9 cellular contexts compared by ENCODE assay signal in genomic region chr3:117898722-117899121, GRCh38.
DNase-seq lines count a peak whose midpoint lies in the region; ATAC-seq and TF ChIP-seq lines count a peak whose summit lies in the region.
"Had no signal": no experiment of that assay in that cellular context is flagged by ENCODE, and none has a peak within 500 bp of the region (broad histone marks: within the 10 kb centered on the region; RNA-seq: fewer than 3 reads in every experiment).

No MANE protein-coding gene starts in this region.

- no peaks in the 10 kb centered on the region for H3F3A ChIP-seq in GM23338 (replicated peaks; ENCODE audit: low read depth)

- no peak overlapping the region for H3K27ac ChIP-seq in DND-41 (ENCODE audit: low read length)
- no peak overlapping the region for H3K27ac ChIP-seq in GM23338 (ENCODE audit: low read depth)

- H3K27me3 Mint-ChIP-seq in GM23338 (ENCODE audit: insufficient read depth, low read depth, poor library complexity) (no peaks in the 10 kb centered on the region), glutamatergic neuron (ENCODE audit: unreplicated experiment) (no peaks in the 10 kb centered on the region)
- H3K27me3 Mint-ChIP-seq in activated naive CD4-positive, alpha-beta T cell treated with anti-CD3 and anti-CD28 coated beads for 36 hours (ENCODE audit: low read depth), result no peaks in the 10 kb centered on the region

- no peaks in the 10 kb centered on the region for H3K4me1 ChIP-seq in DND-41 (ENCODE audit: insufficient read depth, low read length)
- H3K4me1 ChIP-seq in GM23338 (ENCODE audit: insufficient read depth), result no peaks in the 10 kb centered on the region

- H2AFZ ChIP-seq in DND-41 (ENCODE audit: low read depth, low read length) (no peak overlapping the region), GM23338 (no peak overlapping the region)

- no peak overlapping the region for H3K9ac ChIP-seq in DND-41 (ENCODE audit: low read depth, low read length)

- no peaks in the 10 kb centered on the region; the same call in 2 of the 3 replicates for H3K4me1 Mint-ChIP-seq in GM23338
- H3K4me1 Mint-ChIP-seq in glutamatergic neuron (ENCODE audit: low read depth, unreplicated experiment), result peaks cover 18% of the 10 kb centered on the region
- no peaks in the 10 kb centered on the region for H3K4me1 Mint-ChIP-seq in activated naive CD4-positive, alpha-beta T cell treated with anti-CD3 and anti-CD28 coated beads for 36 hours (ENCODE audit: low read depth)

- H3K9me2 ChIP-seq in GM23338 (ENCODE audit: insufficient read depth), result no peaks in the 10 kb centered on the region

- H3K4me3 ChIP-seq in DND-41 (ENCODE audit: low read depth in 1 of 2, low read length in 2 of 2) (no peak overlapping the region), GM23338 (no peak overlapping the region)

- H4K20me1 ChIP-seq in DND-41 (ENCODE audit: insufficient read depth, low read length) (no peaks in the 10 kb centered on the region), GM23338 (replicated peaks; ENCODE audit: insufficient read depth) (no peaks in the 10 kb centered on the region)

- H3K9me3 Mint-ChIP-seq in GM23338 (peaks cover 7% of the 10 kb centered on the region; the same call in 1 of the 3 replicates), glutamatergic neuron (ENCODE audit: unreplicated experiment) (peaks cover 8% of the 10 kb centered on the region)
- H3K9me3 Mint-ChIP-seq in activated naive CD4-positive, alpha-beta T cell treated with anti-CD3 and anti-CD28 coated beads for 36 hours, result peaks cover 8% of the 10 kb centered on the region

- H3K4me3 Mint-ChIP-seq in GM23338, result no peak overlapping the region
- H3K4me3 Mint-ChIP-seq in glutamatergic neuron (ENCODE audit: unreplicated experiment), result peak overlapping the region; percentile 1
- H3K4me3 Mint-ChIP-seq in activated naive CD4-positive, alpha-beta T cell treated with anti-CD3 and anti-CD28 coated beads for 36 hours, result no peak overlapping the region

- H3K4me2 ChIP-seq in DND-41 (ENCODE audit: insufficient read depth, low read length) (no peak overlapping the region), GM23338 (no peak overlapping the region)

- H3K79me2 ChIP-seq in DND-41 (ENCODE audit: insufficient read depth, low read length), result no peaks in the 10 kb centered on the region
- no peaks in the 10 kb centered on the region for H3K79me2 ChIP-seq in GM23338 (replicated peaks; ENCODE audit: insufficient read depth)

- TF ChIP-seq CTCF in DND-41 (IDR thresholded peaks at IDR 0.05; ENCODE audit: borderline replicate concordance, extremely low read depth, low read length, poor library complexity, severe bottlenecking), result peak; percentile 39
- peak; percentile 58 to 69 for TF ChIP-seq CTCF in GM23338 (conservative IDR thresholded peaks at IDR 0.05; ENCODE audit: low read depth in 2 of 2)
- TF ChIP-seq CTCF in glutamatergic neuron (IDR thresholded peaks at IDR 0.05; ENCODE audit: partially characterized antibody, unreplicated experiment), result peak; percentile 90

- CTCF ChIA-PET in activated naive CD4-positive, alpha-beta T cell treated with anti-CD3 and anti-CD28 coated beads for 36 hours (lab: Charles Lee), result interaction anchor here (0.6 kb wide), 1 partner anchor 12 kb away, joined by 4 read pairs; no protein-coding TSS in a partner anchor

- peaks cover 2% of the 10 kb centered on the region for H3K9me3 ChIP-seq in DND-41 (ENCODE audit: insufficient read depth, low read length, severe bottlenecking)

- no peaks in the 10 kb centered on the region for H3K27me3 ChIP-seq in DND-41 (ENCODE audit: insufficient read depth, low read length, poor library complexity)
- no peaks in the 10 kb centered on the region for H3K27me3 ChIP-seq in GM23338 (ENCODE audit: insufficient read depth)

- H3K27ac Mint-ChIP-seq in GM23338 (no peak overlapping the region), glutamatergic neuron (ENCODE audit: unreplicated experiment) (peak overlapping the region; percentile 88)
- no peak overlapping the region for H3K27ac Mint-ChIP-seq in activated naive CD4-positive, alpha-beta T cell treated with anti-CD3 and anti-CD28 coated beads for 36 hours

- intact Hi-C loops in activated naive CD4-positive, alpha-beta T cell treated with anti-CD3 and anti-CD28 coated beads for 36 hours (cut with micrococcal nuclease), result no loop called here

- H3K36me3 ChIP-seq in DND-41 (ENCODE audit: insufficient read depth, low read length) (no peaks in the 10 kb centered on the region), GM23338 (ENCODE audit: insufficient read depth) (no peaks in the 10 kb centered on the region)

- ATAC-seq in DND-41 (ENCODE audit: insufficient read depth, low read depth), result no peak
- ATAC-seq in GM23338, result peak; percentile 80
- no peak for ATAC-seq in HG02588 (IDR thresholded peaks at IDR 0.05; ENCODE audit: unreplicated experiment)

- peaks cover 4% of the 10 kb centered on the region; the same call in 2 of the 3 replicates for H3K36me3 Mint-ChIP-seq in GM23338 (ENCODE audit: low read depth)
- H3K36me3 Mint-ChIP-seq in glutamatergic neuron (ENCODE audit: unreplicated experiment), result peaks cover 17% of the 10 kb centered on the region
- H3K36me3 Mint-ChIP-seq in activated naive CD4-positive, alpha-beta T cell treated with anti-CD3 and anti-CD28 coated beads for 36 hours (ENCODE audit: low read depth), result no peaks in the 10 kb centered on the region

- DNase-seq in DND-41 (no peak), GM23338 (ENCODE audit: low spot score) (peak; percentile 81), NCI-H748 treated with DMSO at 0.1 percent for 48 hours (lab: John Stamatoyannopoulos, UW) (peak; percentile 7), glutamatergic neuron (no peak), NCI-H345 treated with DMSO at 0.1 percent for 48 hours (lab: John Stamatoyannopoulos, UW; ENCODE audit: unreplicated experiment) (no peak), DMS79 (lab: John Stamatoyannopoulos, UW) (no peak)
- no peak for DNase-seq in activated naive CD4-positive, alpha-beta T cell treated with anti-CD3 and anti-CD28 coated beads for 36 hours
- DNase-seq: activated effector memory CD4-positive, alpha-beta T cell treated with Interleukin-2 at 50 U/mL for 16 hours had no signal

TF ChIP-seq in GM23338, 12 proteins besides CTCF, POLR2A, EP300 and RAD21 (continues in another document):
- no peak for TF ChIP-seq EZH2phosphoT487 (IDR thresholded peaks at IDR 0.05; ENCODE audit: unreplicated experiment)
- TF ChIP-seq ZNF331 (CRISPR knock-in tag; IDR thresholded peaks at IDR 0.05; ENCODE audit: low read depth), result no peak
- no peak for TF ChIP-seq ZNF462 (CRISPR knock-in tag; IDR thresholded peaks at IDR 0.05)
- no peak for TF ChIP-seq ZNF114 (CRISPR knock-in tag; IDR thresholded peaks at IDR 0.05)
- TF ChIP-seq CREB1 (CRISPR knock-in tag; IDR thresholded peaks at IDR 0.05; ENCODE audit: low read depth), result no peak
- no peak for TF ChIP-seq JUNB (IDR thresholded peaks at IDR 0.05; ENCODE audit: unreplicated experiment)

Comparison
In these comparisons a context has a peak if more than half of its experiments do, and no peak if none do; other contexts are left out.
1. DNase-seq: peak in GM23338 (single experiment) and NCI-H748 treated with DMSO at 0.1 percent for 48 hours (single experiment); none in DND-41 (single experiment), glutamatergic neuron (single experiment), NCI-H345 treated with DMSO at 0.1 percent for 48 hours (single experiment), DMS79 (single experiment) and activated naive CD4-positive, alpha-beta T cell treated with anti-CD3 and anti-CD28 coated beads for 36 hours (single experiment).
2. CTCF ChIP-seq: peak in every context shown above with its lines; median percentile 90 in glutamatergic neuron; 64 in GM23338; 39 in DND-41.